ENCODE assay signal across 23 cellular contexts in the genomic region with DNA sequence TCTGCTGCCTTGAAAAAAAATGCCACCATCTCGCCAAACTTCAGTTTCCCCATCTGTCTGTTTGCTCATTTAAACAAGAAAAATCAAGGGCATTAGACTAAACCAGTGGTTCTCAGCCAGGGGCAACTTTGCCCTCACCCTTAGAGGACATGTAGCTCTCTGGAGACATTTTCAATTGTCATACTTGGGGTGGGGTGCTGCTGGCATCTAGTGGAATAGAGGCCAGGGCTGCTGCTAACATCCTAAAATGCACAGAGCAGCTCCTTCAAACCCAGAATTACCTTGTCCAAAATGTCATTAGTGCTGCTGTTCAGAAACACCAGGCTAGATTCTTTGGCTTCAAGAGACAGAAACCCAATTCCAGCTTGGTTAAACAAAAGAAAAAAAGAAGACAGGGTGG.
"Had no signal": no experiment of that assay in that cellular context is flagged by ENCODE, and none has a peak within 500 bp of the region (broad histone marks: within the 10 kb centered on the region; RNA-seq: fewer than 3 reads in every experiment).

No MANE protein-coding gene starts in this region.

- ATAC-seq: activated CD8-positive, alpha-beta T cell treated with anti-CD3 and anti-CD28 coated beads, Interleukin-2, amount 10 ng/mL, durations not matched to agents 7 days and 5 days; gastroesophageal sphincter; naive thymus-derived CD4-positive, alpha-beta T cell had no signal

- H3K9me3 Mint-ChIP-seq: activated naive CD4-positive, alpha-beta T cell treated with anti-CD3 and anti-CD28 coated beads, Interleukin-2, amount 50 U/mL, for 24 hours had no signal

- H3K4me3 ChIP-seq: esophagus muscularis mucosa, gastroesophageal sphincter, sigmoid colon had no signal

- H3K27ac ChIP-seq: esophagus muscularis mucosa, gastroesophageal sphincter, sigmoid colon, VCaP had no signal

- H3K4me1 ChIP-seq: esophagus muscularis mucosa, gastroesophageal sphincter, sigmoid colon had no signal

- H3K36me3 ChIP-seq: esophagus muscularis mucosa, gastroesophageal sphincter, sigmoid colon had no signal

- H3K4me3 Mint-ChIP-seq: activated CD8-positive, alpha-beta T cell treated with anti-CD3 and anti-CD28 coated beads, Interleukin-2, amount 10 ng/mL, durations not matched to agents 7 days and 5 days; activated naive CD4-positive, alpha-beta T cell treated with anti-CD3 and anti-CD28 coated beads, Interleukin-2, amount 50 U/mL, for 24 hours; activated T-helper 1 cell treated with anti-CD3 and anti-CD28 coated beads, Interleukin-12 subunit alpha, Interleukin-12 subunit beta, Interleukin-2, Interleukin-4 antibody, amounts not matched to agents 30 ng/mL and 10 ng/mL and 1 ng/mL, durations not matched to agents 14 hours and 24 hours and 36 hours; brain; naive thymus-derived CD4-positive, alpha-beta T cell; neural crest cell had no signal

- H3K27ac Mint-ChIP-seq: activated CD8-positive, alpha-beta T cell treated with anti-CD3 and anti-CD28 coated beads, Interleukin-2, amount 10 ng/mL, durations not matched to agents 7 days and 5 days; activated naive CD4-positive, alpha-beta T cell treated with anti-CD3 and anti-CD28 coated beads, Interleukin-2, amount 50 U/mL, for 24 hours; activated T-helper 1 cell treated with anti-CD3 and anti-CD28 coated beads, Interleukin-12 subunit alpha, Interleukin-12 subunit beta, Interleukin-2, Interleukin-4 antibody, amounts not matched to agents 30 ng/mL and 10 ng/mL and 1 ng/mL, durations not matched to agents 14 hours and 24 hours and 36 hours; brain; naive thymus-derived CD4-positive, alpha-beta T cell had no signal

- H3K36me3 Mint-ChIP-seq: brain had no signal

- H3K4me1 Mint-ChIP-seq: activated naive CD4-positive, alpha-beta T cell treated with anti-CD3 and anti-CD28 coated beads, Interleukin-2, amount 50 U/mL, for 24 hours; brain; naive thymus-derived CD4-positive, alpha-beta T cell; neural crest cell had no signal

- DNase-seq: activated CD4-positive, alpha-beta T cell treated with anti-CD3 and anti-CD28 coated beads for 1 hour; activated CD4-positive, alpha-beta T cell treated with anti-CD3 and anti-CD28 coated beads, Interleukin-2, amount 50 U/mL, for 1 hour; activated CD8-positive, alpha-beta T cell treated with anti-CD3 and anti-CD28 coated beads, Interleukin-2, amount 10 ng/mL, durations not matched to agents 7 days and 5 days; activated gamma-delta T cell; aorta; caudate nucleus; effector memory CD4-positive, alpha-beta T cell; head of caudate nucleus; hypothalamus; mesendoderm; naive thymus-derived CD4-positive, alpha-beta T cell; occipital lobe; posterior cingulate gyrus; sigmoid colon; stimulated activated CD4-positive, alpha-beta T cell treated with anti-CD3 and anti-CD28 coated beads, Interleukin-4, amount 100 ng/mL, for 1 hour; stimulated activated naive CD4-positive, alpha-beta T cell had no signal
